Comparison of ENCODE assay signal across 18 cellular contexts in genomic region chr9:99411068-99411467, GRCh38.
A peak's percentile ranks its signal among the peaks of the same experiment; 100 is the strongest.
DNase-seq lines count a peak whose midpoint lies in the region; ATAC-seq, FAIRE-seq and TF ChIP-seq lines count a peak whose summit lies in the region.
"Had no signal": no experiment of that assay in that cellular context is flagged by ENCODE, and none has a peak within 500 bp of the region (broad histone marks: within the 10 kb centered on the region; RNA-seq: fewer than 3 reads in every experiment).

No MANE protein-coding gene starts in this region.

- no peak for TF ChIP-seq CTCF in RWPE1 (conservative IDR thresholded peaks at IDR 0.05; ENCODE audit: low read depth)

- POLR2A ChIA-PET in RWPE1 (lab: Yijun Ruan, JAX; ENCODE audit: low non-redundant PET): no interaction called here

- ATAC-seq in esophagus mucosa: no peak
- ATAC-seq: activated CD8-positive, alpha-beta T cell treated with anti-CD3 and anti-CD28 coated beads for 36 hours had no signal

- DNase-seq in GM12892 (ENCODE audit: insufficient read length) (no peak), RWPE1 (ENCODE audit: low spot score) (peak; percentile 40), epidermal melanocyte (ENCODE audit: insufficient read length, low spot score) (peak; percentile 14), activated T-cell treated with anti-CD3 and anti-CD28 coated beads for 4 hours (no peak), HPDE6-E6E7 (ENCODE audit: extremely low spot score) (no peak)
- DNase-seq in activated effector memory CD4-positive, alpha-beta T cell treated with Interleukin-2 at 50 U/mL for 16 hours: no peak
- DNase-seq: activated CD8-positive, alpha-beta T cell treated with anti-CD3 and anti-CD28 coated beads for 36 hours; activated naive CD8-positive, alpha-beta T cell treated with anti-CD3 and anti-CD28 coated beads for 36 hours; activated T-cell treated with anti-CD3 and anti-CD28 coated beads, Interleukin-2, amount 50 U/mL, for 48 hours; KBM-7; left ventricle myocardium inferior; NCI-H1092 treated with DMSO at 0.1 percent for 48 hours had no signal

- FAIRE-seq in GM12892 (lab: Jason Lieb, UNC): peak; percentile 24
- FAIRE-seq: RCC 7860 had no signal

- CTCF ChIA-PET in RWPE1 (lab: Yijun Ruan, JAX): no interaction called here

- no peaks in the 10 kb centered on the region for H3K36me3 ChIP-seq in mesodermal cell (ENCODE audit: control insufficient read depth, insufficient read depth, low read length)
- H3K36me3 ChIP-seq: BE2C, left ventricle myocardium inferior had no signal

- H3K9me3 ChIP-seq in mesodermal cell (ENCODE audit: control insufficient read depth, low read length): no peaks in the 10 kb centered on the region
- H3K9me3 ChIP-seq: BE2C, left ventricle myocardium inferior had no signal

- WGBS in mesodermal cell (ENCODE audit: insufficient coverage in 2 of 2), 2 experiments: no CpG with 5 or more reads among the region's 1 CpG

- no peak overlapping the region for H3K4me3 ChIP-seq in mesodermal cell (ENCODE audit: extremely low read depth, insufficient read depth, low read length, poor library complexity, severe bottlenecking)
- H3K4me3 ChIP-seq: left ventricle myocardium inferior, smooth muscle cell had no signal

- TF ChIP-seq POLR2A in GM12892 (IDR thresholded peaks at IDR 0.05; ENCODE audit: low read depth, low read length): no peak

- no peak overlapping the region for H3K27ac ChIP-seq in RWPE1
- peak overlapping the region; percentile 65 for H3K27ac ChIP-seq in mesodermal cell (ENCODE audit: low read depth, low read length, severe bottlenecking)
- H3K27ac ChIP-seq: left ventricle myocardium inferior, parathyroid adenoma had no signal

- H3K4me1 ChIP-seq in mesodermal cell (ENCODE audit: control insufficient read depth, insufficient read depth, low read length, poor library complexity, severe bottlenecking): no peaks in the 10 kb centered on the region
- H3K4me1 ChIP-seq: parathyroid adenoma had no signal

Comparison
In these comparisons a context has a peak if more than half of its experiments do, and no peak if none do; other contexts are left out.
1. DNase-seq: peak in RWPE1 (single experiment) and epidermal melanocyte (single experiment); none in GM12892 (single experiment), activated T-cell treated with anti-CD3 and anti-CD28 coated beads for 4 hours (single experiment), activated effector memory CD4-positive, alpha-beta T cell treated with Interleukin-2 at 50 U/mL for 16 hours (single experiment) and HPDE6-E6E7 (single experiment).